Comparison of ENCODE assay signal across 10 cellular contexts in genomic region chr15:31274496-31275330, GRCh38. TPM values are rescaled to one million over a fixed set of nuclear protein-coding genes. Genes with fewer than 3 reads are reported as not detected.
A peak's percentile ranks its signal among the peaks of the same experiment; 100 is the strongest.
DNase-seq lines count a peak whose midpoint lies in the region; ATAC-seq and TF ChIP-seq lines count a peak whose summit lies in the region.
"Had no signal": no experiment of that assay in that cellular context is flagged by ENCODE, and none has a peak within 500 bp of the region (broad histone marks: within the 10 kb centered on the region; RNA-seq: fewer than 3 reads in every experiment).

No MANE protein-coding gene starts in this region.

- ATAC-seq in GM18520 (IDR thresholded peaks at IDR 0.05; ENCODE audit: unreplicated experiment) (no peak), HG03175 (IDR thresholded peaks at IDR 0.05; ENCODE audit: unreplicated experiment) (no peak), GM21360 (IDR thresholded peaks at IDR 0.05; ENCODE audit: unreplicated experiment) (no peak)
- ATAC-seq: stimulated activated naive CD8-positive, alpha-beta T cell treated with anti-CD3 and anti-CD28 coated beads, Interleukin-15, amount 100 ng/mL, for 72 hours had no signal

- TF ChIP-seq CTCF in GM13977 (IDR thresholded peaks at IDR 0.05; ENCODE audit: extremely low read depth, insufficient read depth, missing control alignments) = no peak

- DNase-seq in AG20443 (ENCODE audit: low spot score) (peak; percentile 12), DMS 273 (lab: John Stamatoyannopoulos, UW; ENCODE audit: unreplicated experiment) (peak; percentile 62), UCSD-AML1 (lab: John Stamatoyannopoulos, UW; ENCODE audit: unreplicated experiment) (peak; percentile 44), mucosa of gallbladder (ENCODE audit: low spot score) (peak; percentile 8), GM13977 (ENCODE audit: low spot score) (no peak)
- DNase-seq: NCI-H1694 treated with DMSO at 0.1 percent for 48 hours had no signal

- in situ Hi-C loops in GM13977 (cut with MboI; ENCODE audit: low pct_unique_long_range_greater_than_20kb, low sequenced_read_pairs, unreplicated experiment) = no loop called here

RNA-seq across cellular contexts. Expression of gene KLF13, which starts 51.9 kb away (rescaled TPM):
- total RNA-seq in mucosa of gallbladder = 86.0 TPM
